20 cellular contexts compared by ENCODE assay signal in the genomic region with DNA sequence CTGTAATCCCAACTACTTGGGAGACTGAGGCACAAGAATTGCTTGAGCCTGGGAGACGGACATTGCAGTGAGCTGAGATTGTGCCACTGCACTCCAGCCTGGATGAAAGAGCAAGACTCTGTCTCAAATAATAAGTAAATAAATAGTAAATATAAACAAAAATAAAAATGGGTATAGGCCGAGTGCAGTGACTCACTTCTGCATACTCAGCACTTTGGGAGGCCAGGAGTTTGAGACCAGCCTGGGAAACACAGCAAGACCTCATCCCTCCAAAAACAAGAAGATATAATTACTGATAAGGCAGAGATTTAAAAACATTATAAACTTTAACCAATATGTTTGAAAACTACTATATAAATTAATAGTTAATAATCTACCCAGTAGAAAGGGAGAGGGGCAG. TPM values are rescaled to one million over a fixed set of nuclear protein-coding genes. Genes with fewer than 3 reads are reported as not detected.
DNase-seq lines count a peak whose midpoint lies in the region; ATAC-seq, FAIRE-seq and TF ChIP-seq lines count a peak whose summit lies in the region.
"Had no signal": no experiment of that assay in that cellular context is flagged by ENCODE, and none has a peak within 500 bp of the region (broad histone marks: within the 10 kb centered on the region; RNA-seq: fewer than 3 reads in every experiment).

No MANE protein-coding gene starts in this region.

- H4K5ac ChIP-seq in IMR-90 (ENCODE audit: low read depth, low read length): no peak overlapping the region
- H4K5ac ChIP-seq in H1 (ENCODE audit: insufficient read length, low read depth, low read length): no peak overlapping the region

- dilution Hi-C loops in IMR-90 (cut with HindIII; ENCODE audit: low sequenced_read_pairs, unreplicated experiment): no loop called here

- no peaks in the 10 kb centered on the region for H3K23me2 ChIP-seq in H1 (ENCODE audit: low read depth, low read length)

- 76% methylated on average over 2 of the region's 2 CpGs for WGBS in A549 (ENCODE audit: missing lambda C conversion rate)
- WGBS in IMR-90 (ENCODE audit: extremely low coverage in 2 of 2, insufficient read length in 1 of 2), 2 experiments: no CpG with 5 or more reads among the region's 2 CpGs
- 95% methylated on average over 2 of the region's 2 CpGs; no CpG with 5 or more reads in 1 of the 2 experiments for WGBS in H1 (ENCODE audit: extremely low coverage in 1 of 2, insufficient coverage in 1 of 2, insufficient read length in 1 of 2, insufficient replicate concordance in 2 of 2, low coverage in 1 of 2, low lambda C conversion rate in 2 of 2, missing lambda C conversion rate in 1 of 2), 2 experiments
- no CpG with 5 or more reads among the region's 2 CpGs for WGBS in trophoblast cell (ENCODE audit: extremely low coverage, insufficient coverage, insufficient read length)

- no peak overlapping the region for H3K14ac ChIP-seq in IMR-90 (replicated peaks; ENCODE audit: low read depth, low read length)
- H3K14ac ChIP-seq in H1 (ENCODE audit: insufficient read length): no peak overlapping the region
- no peak overlapping the region for H3K14ac ChIP-seq in trophoblast cell (ENCODE audit: low read length)

- H4K91ac ChIP-seq in IMR-90 (ENCODE audit: insufficient read depth, low read depth, low read length) (no peak overlapping the region), H1 (replicated peaks; ENCODE audit: insufficient read length, low read length) (no peak overlapping the region), trophoblast cell (ENCODE audit: low read depth, low read length) (peak overlapping the region; percentile 37)

- H2AFZ ChIP-seq in IMR-90 (replicated peaks; ENCODE audit: low read length, poor library complexity) (no peak overlapping the region), H1 (ENCODE audit: low read length) (no peak overlapping the region), trophoblast cell (ENCODE audit: insufficient read depth, low read length, poor library complexity) (no peak overlapping the region)

- no peak overlapping the region for H3K4ac ChIP-seq in IMR-90 (ENCODE audit: low read depth, low read length)
- no peak overlapping the region for H3K4ac ChIP-seq in H1 (replicated peaks; ENCODE audit: insufficient read length, low read depth, low read length)
- H3K4ac ChIP-seq in trophoblast cell (ENCODE audit: low read depth, low read length): no peak overlapping the region

- TF ChIP-seq EP300 in A549 (IDR thresholded peaks at IDR 0.05): no peak
- TF ChIP-seq EP300 in H1 (IDR thresholded peaks at IDR 0.05; ENCODE audit: borderline replicate concordance in 1 of 2, low read depth in 2 of 2, low read length in 2 of 2): no peak

- H3K27ac ChIP-seq in A549 (no peak overlapping the region), IMR-90 (ENCODE audit: insufficient read depth, low read length) (no peak overlapping the region), H1 (ENCODE audit: low read depth, low read length) (no peak overlapping the region), trophoblast cell (ENCODE audit: low read depth, low read length) (no peak overlapping the region), lower lobe of right lung (no peak overlapping the region)
- H3K27ac ChIP-seq: BLaER1 treated with 17β-estradiol and CSF1 and Interleukin-3, amounts not matched to agents 10 nM and 100 nM; C4-2B had no signal

- H3K4me3 ChIP-seq in A549: no peak overlapping the region
- H3K4me3 ChIP-seq in IMR-90 (ENCODE audit: insufficient read depth, low read depth, low read length): no peak overlapping the region
- no peak overlapping the region for H3K4me3 ChIP-seq in H1 (ENCODE audit: extremely low read depth in 1 of 4, insufficient read depth in 2 of 4, low read depth in 3 of 4, low read length in 4 of 4)
- no peak overlapping the region for H3K4me3 ChIP-seq in trophoblast cell (ENCODE audit: low read depth, low read length)
- H3K4me3 ChIP-seq in lower lobe of right lung: no peak overlapping the region
- H3K4me3 ChIP-seq: BLaER1 treated with 17β-estradiol and CSF1 and Interleukin-3, amounts not matched to agents 10 nM and 100 nM had no signal

- DNase-seq in A549 (ENCODE audit: low read depth in 1 of 2, low spot score in 1 of 2): no peak
- no peak for DNase-seq in IMR-90
- no peak for DNase-seq in H1 (ENCODE audit: low read depth in 1 of 2, low spot score in 2 of 2)
- no peak for DNase-seq in trophoblast cell
- DNase-seq in NCI-H146 (lab: John Stamatoyannopoulos, UW): no peak
- no peak for DNase-seq in lower lobe of right lung
- DNase-seq: 8988T; AML-193; Caco-2; Calu3; CD4-positive, alpha-beta T cell; CD8-positive, alpha-beta T cell; DMS79 treated with DMSO at 0.1 percent for 48 hours; GF-D8 had no signal

- no peak for TF ChIP-seq POLR2A in A549 (IDR thresholded peaks at IDR 0.05; ENCODE audit: low read length)
- no peak for TF ChIP-seq POLR2A in IMR-90 (IDR thresholded peaks at IDR 0.05; ENCODE audit: low read depth, low read length)
- no peak for TF ChIP-seq POLR2A in H1 (IDR thresholded peaks at IDR 0.05; ENCODE audit: control extremely low read depth in 1 of 2, low read depth in 2 of 2, low read length in 2 of 2)

- BruUV-seq in IMR-90 (replicated peaks; lab: Mats Ljungman, UMichigan): no TSS peak

- intact Hi-C loops in IMR-90 (cut with micrococcal nuclease) (no loop called here), lower lobe of right lung (cut with DNase I) (no loop called here)

- no peak overlapping the region for H4K12ac ChIP-seq in trophoblast cell (ENCODE audit: low read depth, low read length)

- CTCF ChIA-PET in A549 (lab: Yijun Ruan, JAX): interaction anchor here (0.8 to 3.3 kb wide), 3 partner anchors 12 to 120 kb away, joined by 3 to 13 read pairs (median 3); partner anchors contain the start of gene PTBP3
- CTCF ChIA-PET in IMR-90 (lab: Yijun Ruan, JAX): no interaction called here
- CTCF ChIA-PET in H1 (lab: Charles Lee; ENCODE audit: partially characterized antibody): interaction anchor here (1.0 to 1.7 kb wide), 2 partner anchors 12 to 37 kb away, joined by 3 to 5 read pairs; no protein-coding TSS in a partner anchor

- in situ Hi-C loops in IMR-90 (cut with MboI; ENCODE audit: low sequenced_read_pairs): no loop called here

- H3K27me3 ChIP-seq in IMR-90 (ENCODE audit: control insufficient read depth, insufficient read depth, low read length) (no peaks in the 10 kb centered on the region), H1 (replicated peaks in 1 of 4; ENCODE audit: control insufficient read depth in 3 of 4, extremely low read depth in 1 of 4, insufficient read depth in 3 of 4, low read length in 3 of 4) (no peaks in the 10 kb centered on the region), trophoblast cell (ENCODE audit: insufficient read depth, low read length) (no peaks in the 10 kb centered on the region), lower lobe of right lung (ENCODE audit: low read depth) (no peaks in the 10 kb centered on the region)
- H3K27me3 ChIP-seq: BLaER1 treated with 17β-estradiol and CSF1 and Interleukin-3, amounts not matched to agents 10 nM and 100 nM had no signal

- POLR2A ChIA-PET in A549 (lab: Yijun Ruan, JAX): no interaction called here
- POLR2A ChIA-PET in IMR-90 (lab: Charles Lee; ENCODE audit: unreplicated experiment): no interaction called here
- POLR2A ChIA-PET in H1 (lab: Charles Lee; ENCODE audit: partially characterized antibody): interaction anchor here (1.2 kb wide), 1 partner anchor 100 kb away, joined by 3 read pairs; no protein-coding TSS in a partner anchor

- H3K9me1 ChIP-seq in IMR-90 (ENCODE audit: insufficient read depth, low read length): no peaks in the 10 kb centered on the region

- H2BK20ac ChIP-seq in IMR-90 (ENCODE audit: low read depth, low read length): no peak overlapping the region
- no peak overlapping the region for H2BK20ac ChIP-seq in H1 (ENCODE audit: low read length)

- TF ChIP-seq CTCF in A549 (IDR thresholded peaks at IDR 0.05) (no peak), IMR-90 (conservative IDR thresholded peaks at IDR 0.05; ENCODE audit: low read depth, low read length) (no peak), H1 (IDR thresholded peaks at IDR 0.05; ENCODE audit: control extremely low read depth in 1 of 3, insufficient read depth in 1 of 3, low read depth in 1 of 3, low read length in 3 of 3) (no peak), lower lobe of right lung (IDR thresholded peaks at IDR 0.05) (no peak)

- H2BK120ac ChIP-seq in IMR-90 (ENCODE audit: low read depth, low read length) (no peak overlapping the region), H1 (replicated peaks; ENCODE audit: low read depth, low read length) (no peak overlapping the region), trophoblast cell (ENCODE audit: insufficient read depth, low read length, poor library complexity) (no peak overlapping the region)

- no peaks in the 10 kb centered on the region for H3K4me1 ChIP-seq in A549
- H3K4me1 ChIP-seq in IMR-90 (ENCODE audit: control insufficient read depth, insufficient read depth, low read length): no peaks in the 10 kb centered on the region
- H3K4me1 ChIP-seq in H1 (replicated peaks in 1 of 4; ENCODE audit: control insufficient read depth in 3 of 4, insufficient read depth in 4 of 4, low read length in 3 of 4): no peaks in the 10 kb centered on the region; a peak in 1 of 7 replicates
- no peaks in the 10 kb centered on the region for H3K4me1 ChIP-seq in trophoblast cell (ENCODE audit: control insufficient read depth in 1 of 2, insufficient read depth in 2 of 2, low read length in 2 of 2)
- no peaks in the 10 kb centered on the region for H3K4me1 ChIP-seq in lower lobe of right lung
- H3K4me1 ChIP-seq: BLaER1 treated with 17β-estradiol and CSF1 and Interleukin-3, amounts not matched to agents 10 nM and 100 nM; Caco-2 had no signal

- no peak overlapping the region for H2AK5ac ChIP-seq in IMR-90 (ENCODE audit: low read depth, low read length)
- no peak overlapping the region for H2AK5ac ChIP-seq in H1 (ENCODE audit: low read depth, low read length)
- no peak overlapping the region for H2AK5ac ChIP-seq in trophoblast cell (ENCODE audit: low read length)

- H3K36me3 ChIP-seq in IMR-90 (ENCODE audit: control insufficient read depth, insufficient read depth, low read length) (peaks cover 25% of the 10 kb centered on the region), H1 (ENCODE audit: control insufficient read depth in 2 of 4, insufficient read depth in 4 of 4, low read length in 3 of 4) (peaks cover 0 to 3% (median 0%) of the 10 kb centered on the region in 4 experiments; a peak in 2 of 8 replicates), trophoblast cell (ENCODE audit: control insufficient read depth in 1 of 2, insufficient read depth in 2 of 2, low read length in 2 of 2) (peaks cover 18 to 24% of the 10 kb centered on the region in 2 experiments), lower lobe of right lung (peaks cover 58% of the 10 kb centered on the region)

- H2BK12ac ChIP-seq in H1 (ENCODE audit: low read depth, low read length) (no peak overlapping the region), trophoblast cell (ENCODE audit: low read length) (no peak overlapping the region)

- no peak overlapping the region for H3K18ac ChIP-seq in IMR-90 (ENCODE audit: low read depth, low read length)
- H3K18ac ChIP-seq in H1 (ENCODE audit: extremely low read depth, low read length): no peak overlapping the region
- no peak overlapping the region for H3K18ac ChIP-seq in trophoblast cell (ENCODE audit: low read length)

- H3K79me1 ChIP-seq in IMR-90 (ENCODE audit: low read depth in 1 of 2, low read length in 2 of 2): peaks cover 0 to 4% of the 10 kb centered on the region in 2 experiments; a peak in 1 of 4 replicates
- no peaks in the 10 kb centered on the region for H3K79me1 ChIP-seq in H1 (ENCODE audit: low read depth, low read length)
- no peaks in the 10 kb centered on the region for H3K79me1 ChIP-seq in trophoblast cell (ENCODE audit: low read length)

- H3K79me2 ChIP-seq in H1 (ENCODE audit: control insufficient read depth in 1 of 2, insufficient read depth in 2 of 2, low read length in 2 of 2) (no peaks in the 10 kb centered on the region), trophoblast cell (ENCODE audit: control insufficient read depth, insufficient read depth, low read length, poor library complexity) (no peaks in the 10 kb centered on the region)

- no peak for FAIRE-seq in A549 (lab: Jason Lieb, UNC)
- no peak for FAIRE-seq in H1 (lab: Jason Lieb, UNC)
- FAIRE-seq: D721Med, G401.6, GM12891 had no signal

- ATAC-seq in A549 (no peak), IMR-90 (ENCODE audit: low read depth) (no peak), lower lobe of right lung (no peak)
- ATAC-seq in activated CD4-positive, CD25-positive, alpha-beta regulatory T cell treated with anti-CD3 and anti-CD28 coated beads, Interleukin-2, amount 50 U/mL, for 24 hours: no peak
- ATAC-seq: CD8-positive, alpha-beta T cell had no signal

- H2BK15ac ChIP-seq in IMR-90 (ENCODE audit: low read depth, low read length) (no peak overlapping the region), H1 (ENCODE audit: low read length) (no peak overlapping the region)

- H3K56ac ChIP-seq in IMR-90 (ENCODE audit: extremely low read depth, insufficient read depth, low read length): no peak overlapping the region
- H3K56ac ChIP-seq in H1 (replicated peaks; ENCODE audit: insufficient read length, low read depth, low read length): no peak overlapping the region

- no peak overlapping the region for H3K23ac ChIP-seq in IMR-90 (ENCODE audit: low read depth, low read length)
- no peak overlapping the region for H3K23ac ChIP-seq in H1 (ENCODE audit: insufficient read length)
- H3K23ac ChIP-seq in trophoblast cell (ENCODE audit: low read length): no peak overlapping the region

- H3K9ac ChIP-seq in IMR-90 (ENCODE audit: low read depth, low read length) (no peak overlapping the region), H1 (replicated peaks in 1 of 4; ENCODE audit: extremely low read depth in 1 of 4, low read depth in 3 of 4, low read length in 3 of 4) (no peak overlapping the region), trophoblast cell (ENCODE audit: low read length) (no peak overlapping the region)
- H3K9ac ChIP-seq: BLaER1 treated with 17β-estradiol and CSF1 and Interleukin-3, amounts not matched to agents 10 nM and 100 nM had no signal

- no peak overlapping the region for H2AK9ac ChIP-seq in IMR-90 (replicated peaks; ENCODE audit: low read depth, low read length, poor library complexity)

- H2BK5ac ChIP-seq in IMR-90 (ENCODE audit: low read depth, low read length, poor library complexity, severe bottlenecking) (no peak overlapping the region), H1 (ENCODE audit: low read depth, low read length) (no peak overlapping the region), trophoblast cell (ENCODE audit: low read depth, low read length, poor library complexity) (no peak overlapping the region)

- H3K4me2 ChIP-seq in A549 (no peak overlapping the region), IMR-90 (ENCODE audit: low read depth, low read length) (no peak overlapping the region), H1 (ENCODE audit: insufficient read depth in 1 of 2, low read depth in 2 of 2, low read length in 2 of 2) (no peak overlapping the region), trophoblast cell (ENCODE audit: low read length) (no peak overlapping the region)
- H3K4me2 ChIP-seq: BLaER1 treated with 17β-estradiol and CSF1 and Interleukin-3, amounts not matched to agents 10 nM and 100 nM had no signal

- no peaks in the 10 kb centered on the region for H4K20me1 ChIP-seq in IMR-90 (ENCODE audit: insufficient read depth, low read length)
- no peaks in the 10 kb centered on the region for H4K20me1 ChIP-seq in H1 (replicated peaks in 1 of 2; ENCODE audit: control insufficient read depth in 1 of 2, insufficient read depth in 2 of 2, low read length in 2 of 2)
- H4K20me1 ChIP-seq: BLaER1 treated with 17β-estradiol and CSF1 and Interleukin-3, amounts not matched to agents 10 nM and 100 nM had no signal

- no peak for TF ChIP-seq RAD21 in A549 (conservative IDR thresholded peaks at IDR 0.05 in 1 of 2, IDR thresholded peaks at IDR 0.05 in 1 of 2)
- no peak for TF ChIP-seq RAD21 in IMR-90 (IDR thresholded peaks at IDR 0.05; ENCODE audit: low read length)
- no peak for TF ChIP-seq RAD21 in H1 (IDR thresholded peaks at IDR 0.05 in 1 of 2, conservative IDR thresholded peaks at IDR 0.05 in 1 of 2; ENCODE audit: low read depth in 2 of 2, low read length in 2 of 2)

- no peak overlapping the region for H4K8ac ChIP-seq in IMR-90 (ENCODE audit: low read depth in 2 of 2, low read length in 2 of 2)
- no peak overlapping the region for H4K8ac ChIP-seq in H1 (ENCODE audit: extremely low read depth, insufficient read depth, low read length)
- H4K8ac ChIP-seq in trophoblast cell (ENCODE audit: low read depth, low read length): no peak overlapping the region

- H3K9me3 ChIP-seq in A549 (no peaks in the 10 kb centered on the region), IMR-90 (ENCODE audit: control insufficient read depth, insufficient read depth, low read length) (peaks cover 3% of the 10 kb centered on the region), H1 (ENCODE audit: insufficient read depth in 2 of 2, low read depth in 1 of 2, low read length in 1 of 2) (no peaks in the 10 kb centered on the region), trophoblast cell (ENCODE audit: insufficient read depth, low read depth, low read length) (no peaks in the 10 kb centered on the region), lower lobe of right lung (peaks cover 6% of the 10 kb centered on the region)
- H3K9me3 ChIP-seq: Caco-2 had no signal

RNA-seq across cellular contexts. Expression of gene SUSD1, which starts 37.8 kb away (rescaled TPM):
- 18.6 and 21.7 TPM in 2 replicates for polyA plus RNA-seq in A549 (2011; rRNA removed)
- polyA plus RNA-seq in A549 (2012; cell fraction: cytosol; rRNA removed): 6.3 and 7.3 TPM in 2 replicates
- polyA plus RNA-seq in A549 (2012; cell fraction: nucleus; rRNA removed): 8.6 and 12.3 TPM in 2 replicates
- polyA plus RNA-seq in A549 (2017; fragmentation: RNase III; extraction: RNeasy Plus Mini Kit Qiagen cat#74134 plus additional on column Dnase treatment): 14.1 to 17.9 TPM (median 15.7 TPM) in 3 replicates
- 22.4 and 24.8 TPM in 2 replicates for polyA minus RNA-seq in A549 (2011; rRNA and poly(A)+ RNA removed)
- 4.2 and 4.7 TPM in 2 replicates for total RNA-seq in IMR-90 (2012; rRNA removed)
- 4.0 and 4.2 TPM in 2 replicates for polyA plus RNA-seq in IMR-90 (2012; rRNA removed)
- polyA plus RNA-seq in IMR-90 (2012; cell fraction: cytosol; rRNA removed): 3.4 and 3.8 TPM in 2 replicates
- polyA plus RNA-seq in IMR-90 (2012; cell fraction: nucleus; rRNA removed; ENCODE audit: low replicate concordance): 2.1 and 3.4 TPM in 2 replicates
- 6.9 and 7.2 TPM in 2 replicates for total RNA-seq in H1 (2021; fragmentation: NEBNext Ultra II Directional; extraction: Animal tissue kit (Norgen Biotek cat#: 25700))
- 2.8 and 3.3 TPM in 2 replicates for polyA plus RNA-seq in H1 (2011; rRNA removed)
- 3.4 TPM for polyA plus RNA-seq in H1 (2011; cell fraction: cytosol; rRNA removed)
- polyA plus RNA-seq in H1 (2011; cell fraction: nucleus; rRNA removed): 4.5 TPM
- polyA plus RNA-seq in H1 (2012, experiment 1 of 2): 3.5 to 4.1 TPM (median 3.7 TPM) in 4 replicates
- polyA plus RNA-seq in H1 (2012, experiment 2 of 2): 0.94 TPM
- 5.8 TPM for polyA plus RNA-seq in H1 (2013, experiment 1 of 2)
- 6.1 TPM for polyA plus RNA-seq in H1 (2013, experiment 2 of 2)
- 6.6 and 14.3 TPM in 2 replicates for polyA minus RNA-seq in H1 (2011; rRNA and poly(A)+ RNA removed)
- 6.1 TPM for polyA minus RNA-seq in H1 (2011; cell fraction: cytosol; rRNA and poly(A)+ RNA removed)
- 10.0 TPM for polyA minus RNA-seq in H1 (2011; cell fraction: nucleus; rRNA and poly(A)+ RNA removed)
- polyA plus RNA-seq in trophoblast cell (2013): 15.6 TPM in 2 replicates
- 49.4 TPM for total RNA-seq in lower lobe of right lung

Comparison
In these comparisons a context has a peak if more than half of its experiments do, and no peak if none do; other contexts are left out.
1. Of the 18 proteins assayed by ChIP-seq in both H1 and A549: peak only in H1: none; only in A549: none; in both: MAFK; in neither: 17.